24 cellular contexts compared by ENCODE assay signal in genomic region chr17:78045316-78045715, GRCh38.
DNase-seq lines count a peak whose midpoint lies in the region; ATAC-seq and TF ChIP-seq lines count a peak whose summit lies in the region.
"Had no signal": no experiment of that assay in that cellular context is flagged by ENCODE, and none has a peak within 500 bp of the region (broad histone marks: within the 10 kb centered on the region; RNA-seq: fewer than 3 reads in every experiment).

No MANE protein-coding gene starts in this region.

- TF ChIP-seq CTCF in HEK293 (tag by site-specific recombination; IDR thresholded peaks at IDR 0.05) (no peak), dorsolateral prefrontal cortex (IDR thresholded peaks at IDR 0.05 in 54 of 56, conservative IDR thresholded peaks at IDR 0.05 in 2 of 56; ENCODE audit: low read depth in 1 of 56, partially characterized antibody in 56 of 56) (no peak)

- no peaks in the 10 kb centered on the region for H3K9me3 ChIP-seq in HEK293 (ENCODE audit: control insufficient read depth, insufficient read depth, low read depth, low read length)
- H3K9me3 ChIP-seq: SJCRH30 had no signal

- CTCF ChIA-PET in HEK293 (lab: Yijun Ruan, JAX) = interaction anchor here (0.5 kb wide), 2 partner anchors 8 to 39 kb away, joined by 4 to 5 read pairs; no protein-coding TSS in a partner anchor

- H3K27ac Mint-ChIP-seq in activated naive CD8-positive, alpha-beta T cell treated with anti-CD3 and anti-CD28 coated beads, Interleukin-2, amount 10 ng/mL, durations not matched to agents 7 days and 5 days = no peak overlapping the region
- H3K27ac Mint-ChIP-seq in activated naive CD8-positive, alpha-beta T cell treated with anti-CD3 and anti-CD28 coated beads, Interleukin-2, amount 50 U/mL, for 24 hours = no peak overlapping the region

- H3K27ac ChIP-seq in HEK293 (ENCODE audit: extremely low read depth, low read depth, low read length) (no peak overlapping the region), dorsolateral prefrontal cortex (peak overlapping the region in 39 of 59 donors; percentile 5 to 100 (median 99)), substantia nigra (ENCODE audit: low read depth, low read length, poor library complexity, severe bottlenecking) (peak overlapping the region; percentile 15)
- H3K27ac ChIP-seq: PC-9, SJCRH30 had no signal

- peaks cover 11% of the 10 kb centered on the region; the same call in 1 of the 2 replicates for H3K4me1 ChIP-seq in HEK293 (ENCODE audit: control insufficient read depth, insufficient read depth, low read length)

- peaks cover 5 to 23% of the 10 kb centered on the region in 2 experiments for H3K36me3 ChIP-seq in HEK293 (ENCODE audit: control insufficient read depth in 2 of 2, insufficient read depth in 1 of 2, low read length in 2 of 2)

- peaks cover 47% of the 10 kb centered on the region for H3K36me3 Mint-ChIP-seq in activated naive CD8-positive, alpha-beta T cell treated with anti-CD3 and anti-CD28 coated beads, Interleukin-2, amount 10 ng/mL, durations not matched to agents 7 days and 5 days
- peaks cover 24% of the 10 kb centered on the region for H3K36me3 Mint-ChIP-seq in activated naive CD8-positive, alpha-beta T cell treated with anti-CD3 and anti-CD28 coated beads, Interleukin-2, amount 50 U/mL, for 24 hours (ENCODE audit: low read depth)

- H3K27me3 Mint-ChIP-seq in activated naive CD8-positive, alpha-beta T cell treated with anti-CD3 and anti-CD28 coated beads, Interleukin-2, amount 10 ng/mL, durations not matched to agents 7 days and 5 days = no peaks in the 10 kb centered on the region
- no peaks in the 10 kb centered on the region for H3K27me3 Mint-ChIP-seq in activated naive CD8-positive, alpha-beta T cell treated with anti-CD3 and anti-CD28 coated beads, Interleukin-2, amount 50 U/mL, for 24 hours

- DNase-seq in activated naive CD8-positive, alpha-beta T cell treated with anti-CD3 and anti-CD28 coated beads, Interleukin-2, amount 10 ng/mL, durations not matched to agents 7 days and 5 days = no peak
- no peak for DNase-seq in activated naive CD8-positive, alpha-beta T cell treated with anti-CD3 and anti-CD28 coated beads, Interleukin-2, amount 50 U/mL, for 24 hours
- no peak for DNase-seq in dorsolateral prefrontal cortex
- no peak for DNase-seq in substantia nigra (lab: John Stamatoyannopoulos, UW)
- DNase-seq: C1 segment of cervical spinal cord; Calu3; CD8-positive, alpha-beta memory T cell; DMS79 treated with DMSO at 0.1 percent for 48 hours; MG63; NCI-H1105 treated with DMSO at 0.1 percent for 48 hours; NCI-H146; NCI-H1930; NCI-H2107; NCI-H524; NCI-H774; NK-92 treated with Interleukin-12 subunit alpha and Interleukin-12 subunit beta, amount 100 ng/mL, for 24 hours; PC-9; SJCRH30 had no signal

- intact Hi-C loops in dorsolateral prefrontal cortex (cut with DNase I) = loop anchor here in 1 of 2 donors (2.0 kb wide), 1 partner anchor 33 kb away; no protein-coding TSS in a partner anchor

- ATAC-seq in activated naive CD8-positive, alpha-beta T cell treated with anti-CD3 and anti-CD28 coated beads, Interleukin-2, amount 10 ng/mL, durations not matched to agents 7 days and 5 days (ENCODE audit: low read depth) = peak; percentile 55
- no peak for ATAC-seq in activated naive CD8-positive, alpha-beta T cell treated with anti-CD3 and anti-CD28 coated beads, Interleukin-2, amount 50 U/mL, for 24 hours
- ATAC-seq in GM21526 (IDR thresholded peaks at IDR 0.05; ENCODE audit: low FRiP score, unreplicated experiment) = no peak
- no peak for ATAC-seq in HG02870 (IDR thresholded peaks at IDR 0.05; ENCODE audit: unreplicated experiment)
- ATAC-seq: K562, Right ventricle myocardium inferior, SK-N-SH treated with all-trans-retinoic acid at 6 μM for 48 hours had no signal

- peaks cover 13% of the 10 kb centered on the region for H3K4me1 Mint-ChIP-seq in activated naive CD8-positive, alpha-beta T cell treated with anti-CD3 and anti-CD28 coated beads, Interleukin-2, amount 10 ng/mL, durations not matched to agents 7 days and 5 days
- H3K4me1 Mint-ChIP-seq in activated naive CD8-positive, alpha-beta T cell treated with anti-CD3 and anti-CD28 coated beads, Interleukin-2, amount 50 U/mL, for 24 hours = peaks cover 28% of the 10 kb centered on the region

- no peaks in the 10 kb centered on the region for H3K27me3 ChIP-seq in dorsolateral prefrontal cortex
- H3K27me3 ChIP-seq: MG63, SJCRH30 had no signal

- no peak overlapping the region for H3K4me3 ChIP-seq in HEK293 (ENCODE audit: low read depth, low read length)
- no peak overlapping the region for H3K4me3 ChIP-seq in dorsolateral prefrontal cortex
- H3K4me3 ChIP-seq: K562, MG63, PC-9, SJCRH30 had no signal

- no peaks in the 10 kb centered on the region for H3K9me3 Mint-ChIP-seq in activated naive CD8-positive, alpha-beta T cell treated with anti-CD3 and anti-CD28 coated beads, Interleukin-2, amount 10 ng/mL, durations not matched to agents 7 days and 5 days
- no peaks in the 10 kb centered on the region for H3K9me3 Mint-ChIP-seq in activated naive CD8-positive, alpha-beta T cell treated with anti-CD3 and anti-CD28 coated beads, Interleukin-2, amount 50 U/mL, for 24 hours
- H3K9me3 Mint-ChIP-seq: CD8-positive, alpha-beta memory T cell had no signal

- POLR2A ChIA-PET in activated naive CD8-positive, alpha-beta T cell treated with anti-CD3 and anti-CD28 coated beads, Interleukin-2, amount 10 ng/mL, durations not matched to agents 7 days and 5 days (lab: Charles Lee) = no interaction called here
- POLR2A ChIA-PET in HEK293 (lab: Yijun Ruan, JAX) = no interaction called here

- no peak overlapping the region for H3K4me3 Mint-ChIP-seq in activated naive CD8-positive, alpha-beta T cell treated with anti-CD3 and anti-CD28 coated beads, Interleukin-2, amount 10 ng/mL, durations not matched to agents 7 days and 5 days
- no peak overlapping the region for H3K4me3 Mint-ChIP-seq in activated naive CD8-positive, alpha-beta T cell treated with anti-CD3 and anti-CD28 coated beads, Interleukin-2, amount 50 U/mL, for 24 hours
- H3K4me3 Mint-ChIP-seq: CD8-positive, alpha-beta memory T cell had no signal

TF ChIP-seq in HEK293, 187 proteins besides CTCF, POLR2A, EP300 and RAD21:
- TF ChIP-seq ZBTB26 (tag by site-specific recombination; optimal IDR thresholded peaks at IDR 0.05) (no peak), MZF1 (tag by site-specific recombination; IDR thresholded peaks at IDR 0.05; ENCODE audit: borderline replicate concordance) (peak; percentile 30; the same call in 1 of the 2 replicates)
